10 cellular contexts compared by ENCODE assay signal in genomic region chr2:44191739-44192138, GRCh38. TPM values are rescaled to one million over a fixed set of nuclear protein-coding genes. Genes with fewer than 3 reads are reported as not detected.
DNase-seq lines count a peak whose midpoint lies in the region; ATAC-seq, FAIRE-seq and TF ChIP-seq lines count a peak whose summit lies in the region.
"Had no signal": no experiment of that assay in that cellular context is flagged by ENCODE, and none has a peak within 500 bp of the region (broad histone marks: within the 10 kb centered on the region; RNA-seq: fewer than 3 reads in every experiment).

No MANE protein-coding gene starts in this region.

- intact Hi-C loops in activated CD4-positive, alpha-beta T cell treated with anti-CD3 and anti-CD28 coated beads for 36 hours (cut with DNase I, micrococcal nuclease): no loop called here
- intact Hi-C loops in heart right ventricle (cut with DNase I) (no loop called here), psoas muscle (cut with DNase I) (no loop called here)

- peak; percentile 96 for ATAC-seq in activated CD4-positive, alpha-beta T cell treated with anti-CD3 and anti-CD28 coated beads for 36 hours
- ATAC-seq in HG03571 (IDR thresholded peaks at IDR 0.05; ENCODE audit: unreplicated experiment) (peak; percentile 83), heart right ventricle (no peak), psoas muscle (no peak)

- POLR2A ChIA-PET in activated CD4-positive, alpha-beta T cell treated with anti-CD3 and anti-CD28 coated beads for 36 hours (lab: Charles Lee): interaction anchor here (0.7 to 1.4 kb wide), 3 partner anchors 20 to 27 kb away, joined by 3 to 8 read pairs (median 5); partner anchors contain the start of gene PPM1B

- peak overlapping the region; percentile 61 for H3K27ac ChIP-seq in neural progenitor cell
- H3K27ac ChIP-seq in heart right ventricle: no peak overlapping the region
- no peak overlapping the region for H3K27ac ChIP-seq in psoas muscle

- H3K79me2 ChIP-seq in neural progenitor cell (ENCODE audit: low read depth): peaks cover 100% of the 10 kb centered on the region

- H3K4me2 ChIP-seq in neural progenitor cell: no peak overlapping the region

- H3K27me3 ChIP-seq in neural progenitor cell (no peaks in the 10 kb centered on the region), heart right ventricle (no peaks in the 10 kb centered on the region), psoas muscle (ENCODE audit: insufficient read depth in 3 of 3, low read length in 2 of 3) (no peaks in the 10 kb centered on the region)

- TF ChIP-seq CTCF in neural progenitor cell (IDR thresholded peaks at IDR 0.05) (no peak), heart right ventricle (IDR thresholded peaks at IDR 0.05) (no peak), psoas muscle (IDR thresholded peaks at IDR 0.05) (no peak)

- TF ChIP-seq POLR2A in H54 (IDR thresholded peaks at IDR 0.05; ENCODE audit: low read depth, low read length): no peak

- H3K36me3 Mint-ChIP-seq in activated CD4-positive, alpha-beta T cell treated with anti-CD3 and anti-CD28 coated beads for 36 hours (ENCODE audit: low read depth): peaks cover 28% of the 10 kb centered on the region
- H3K36me3 Mint-ChIP-seq in neural progenitor cell: peaks cover 29% of the 10 kb centered on the region

- peak; percentile 68 for FAIRE-seq in H54 (lab: Jason Lieb, UNC)

- H3K4me3 Mint-ChIP-seq in activated CD4-positive, alpha-beta T cell treated with anti-CD3 and anti-CD28 coated beads for 36 hours: no peak overlapping the region
- no peak overlapping the region for H3K4me3 Mint-ChIP-seq in neural progenitor cell

- CTCF ChIA-PET in activated CD4-positive, alpha-beta T cell treated with anti-CD3 and anti-CD28 coated beads for 36 hours (lab: Charles Lee): interaction anchor here (0.6 to 1.7 kb wide), 6 partner anchors 10 to 1605 kb away, joined by 3 to 9 read pairs (median 4); no protein-coding TSS in a partner anchor

- no peaks in the 10 kb centered on the region for H3K4me1 ChIP-seq in neural progenitor cell
- peaks cover 0 to 54% (median 7%) of the 10 kb centered on the region in 9 donors for H3K4me1 ChIP-seq in heart right ventricle
- peaks cover 29% of the 10 kb centered on the region for H3K4me1 ChIP-seq in psoas muscle

- H3K9me3 Mint-ChIP-seq in activated CD4-positive, alpha-beta T cell treated with anti-CD3 and anti-CD28 coated beads for 36 hours (ENCODE audit: low read depth): no peaks in the 10 kb centered on the region
- peaks cover 8% of the 10 kb centered on the region for H3K9me3 Mint-ChIP-seq in neural progenitor cell

- no peaks in the 10 kb centered on the region for H3K27me3 Mint-ChIP-seq in activated CD4-positive, alpha-beta T cell treated with anti-CD3 and anti-CD28 coated beads for 36 hours
- H3K27me3 Mint-ChIP-seq in neural progenitor cell (ENCODE audit: insufficient read depth, low read depth): peaks cover 2% of the 10 kb centered on the region

- peaks cover 2% of the 10 kb centered on the region for H3K36me3 ChIP-seq in neural progenitor cell
- no peaks in the 10 kb centered on the region for H3K36me3 ChIP-seq in heart right ventricle
- no peaks in the 10 kb centered on the region for H3K36me3 ChIP-seq in psoas muscle (ENCODE audit: insufficient read depth in 1 of 2, low read depth in 1 of 2)

- no peak overlapping the region for H2AFZ ChIP-seq in neural progenitor cell (replicated peaks)

- H3K27ac Mint-ChIP-seq in activated CD4-positive, alpha-beta T cell treated with anti-CD3 and anti-CD28 coated beads for 36 hours: peak overlapping the region; percentile 16
- H3K27ac Mint-ChIP-seq in neural progenitor cell: no peak overlapping the region

- no peaks in the 10 kb centered on the region for H3F3A ChIP-seq in neural progenitor cell (ENCODE audit: low read depth)

- H4K20me1 ChIP-seq in neural progenitor cell (ENCODE audit: low read depth): peaks cover 7% of the 10 kb centered on the region

- no peak overlapping the region for H3K9ac ChIP-seq in neural progenitor cell

- H3K4me3 ChIP-seq in neural progenitor cell: no peak overlapping the region
- no peak overlapping the region for H3K4me3 ChIP-seq in heart right ventricle
- H3K4me3 ChIP-seq in psoas muscle: no peak overlapping the region

- no peak for DNase-seq in activated CD4-positive, alpha-beta T cell treated with anti-CD3 and anti-CD28 coated beads for 36 hours
- DNase-seq in activated CD4-positive, alpha-beta T cell treated with anti-CD3 and anti-CD28 coated beads for 48 hours: no peak
- DNase-seq in H54 (ENCODE audit: insufficient read length, low spot score) (no peak), neural progenitor cell (ENCODE audit: low spot score) (no peak), heart right ventricle (no peak), psoas muscle (no peak)
- DNase-seq in stimulated activated CD4-positive, alpha-beta T cell treated with anti-CD3 and anti-CD28 coated beads, Interleukin-1b, Interleukin-23, amount 100 ng/mL, for 48 hours: no peak
- DNase-seq: mesendoderm, NCI-H1417 had no signal

- peaks cover 68% of the 10 kb centered on the region for H3K4me1 Mint-ChIP-seq in activated CD4-positive, alpha-beta T cell treated with anti-CD3 and anti-CD28 coated beads for 36 hours
- H3K4me1 Mint-ChIP-seq in neural progenitor cell: no peaks in the 10 kb centered on the region

- H3K9me3 ChIP-seq in neural progenitor cell (ENCODE audit: low read depth) (no peaks in the 10 kb centered on the region), heart right ventricle (no peaks in the 10 kb centered on the region), psoas muscle (no peaks in the 10 kb centered on the region)

RNA-seq across cellular contexts. Expression of gene PPM1B, which starts 23.1 kb away (rescaled TPM):
- total RNA-seq in activated CD4-positive, alpha-beta T cell treated with anti-CD3 and anti-CD28 coated beads for 36 hours: 10 to 100 TPM; 34.8 to 42.0 TPM
- total RNA-seq in neural progenitor cell (ENCODE audit: low replicate concordance): 57.6 and 86.6 TPM in 2 replicates
- total RNA-seq in heart right ventricle: 10 to 100 TPM; 40.7 to 69.5 (median 55.7) TPM
- 10 to 100 TPM; 20.7 to 24.6 TPM for polyA plus RNA-seq in heart right ventricle
- total RNA-seq in psoas muscle: 100 to 1,000 TPM in 3 of 4 donors, 10 to 100 TPM in 1; 83.9 to 195 (median 141) TPM
- polyA plus RNA-seq in psoas muscle: 100 to 1,000 TPM in 1 of 3 donors, 10 to 100 TPM in 2; 17.4 to 244 (median 99.6) TPM

Comparison
In these comparisons a context has a peak if more than half of its experiments do, and no peak if none do; other contexts are left out.
1. ATAC-seq: peak in activated CD4-positive, alpha-beta T cell treated with anti-CD3 and anti-CD28 coated beads for 36 hours (single experiment) and HG03571 (single experiment); none in heart right ventricle (0 of 8) and psoas muscle (0 of 4).